8 cellular contexts compared by ENCODE assay signal in genomic region chr2:120013569-120014223, GRCh38. TPM values are rescaled to one million over a fixed set of nuclear protein-coding genes. Genes with fewer than 3 reads are reported as not detected.
DNase-seq lines count a peak whose midpoint lies in the region; TF ChIP-seq lines count a peak whose summit lies in the region.

No MANE protein-coding gene starts in this region.

- H3K36me3 ChIP-seq in iPS-15b (ENCODE audit: control insufficient read depth, insufficient read depth, low read length) = no peaks in the 10 kb centered on the region
- H3K36me3 ChIP-seq in smooth muscle cell (ENCODE audit: low read depth) = no peaks in the 10 kb centered on the region

- H3K9me3 Mint-ChIP-seq in activated T-helper 2 cell treated with anti-CD3 and anti-CD28 coated beads, Interferon-gamma antibody, Interleukin-2, Interleukin-4, amounts not matched to agents 10 μg/mL and 5 μg/mL and 100 μg/mL, durations not matched to agents 14 hours and 24 hours and 36 hours = no peaks in the 10 kb centered on the region

- 12% methylated on average over 19 of the region's 19 CpGs for WGBS in smooth muscle cell (ENCODE audit: low lambda C conversion rate)

- peaks cover 48% of the 10 kb centered on the region for H3K79me2 ChIP-seq in smooth muscle cell (ENCODE audit: low read depth)

- H3K27me3 ChIP-seq in HL-60 (ENCODE audit: insufficient read depth, poor library complexity, severe bottlenecking) (peaks cover 8% of the 10 kb centered on the region), iPS-15b (ENCODE audit: control insufficient read depth, insufficient read depth, low read length) (peaks cover 9% of the 10 kb centered on the region), smooth muscle cell (ENCODE audit: low read depth) (no peaks in the 10 kb centered on the region)

- H3K9me3 ChIP-seq in iPS-15b (ENCODE audit: control insufficient read depth, insufficient read depth, low read length) = no peaks in the 10 kb centered on the region
- no peaks in the 10 kb centered on the region for H3K9me3 ChIP-seq in smooth muscle cell (replicated peaks; ENCODE audit: low read depth)

- H3K4me3 Mint-ChIP-seq in activated T-helper 2 cell treated with anti-CD3 and anti-CD28 coated beads, Interferon-gamma antibody, Interleukin-2, Interleukin-4, amounts not matched to agents 10 μg/mL and 5 μg/mL and 100 μg/mL, durations not matched to agents 14 hours and 24 hours and 36 hours (ENCODE audit: low read depth) = peak overlapping the region; percentile 67

- H4K20me1 ChIP-seq in smooth muscle cell (ENCODE audit: low read depth) = peaks cover 22% of the 10 kb centered on the region

- DNase-seq in DMS53 (lab: John Stamatoyannopoulos, UW) (peak; percentile 84), HL-60 (ENCODE audit: low read depth in 1 of 2, low spot score in 1 of 2) (no peak), smooth muscle cell (lab: John Stamatoyannopoulos, UW; ENCODE audit: unreplicated experiment) (peak; percentile 27), MV-4-11 (lab: John Stamatoyannopoulos, UW) (no peak), posterior vena cava (ENCODE audit: low spot score) (no peak)
- no peak for DNase-seq in activated T-helper 2 cell treated with anti-CD3 and anti-CD28 coated beads, Interferon-gamma antibody, Interleukin-2, Interleukin-4, amounts not matched to agents 10 μg/mL and 5 μg/mL and 100 μg/mL, durations not matched to agents 14 hours and 24 hours and 36 hours (ENCODE audit: low spot score)
- no peak for DNase-seq in stimulated activated naive CD4-positive, alpha-beta T cell treated with Interleukin-2 at 50 U/mL for 16 hours (lab: John Stamatoyannopoulos, UW)

- TF ChIP-seq CTCF in HL-60 (IDR thresholded peaks at IDR 0.05; ENCODE audit: insufficient read depth, low read length) (no peak), smooth muscle cell (IDR thresholded peaks at IDR 0.05; ENCODE audit: borderline replicate concordance, insufficient read depth, poor library complexity, severe bottlenecking) (no peak)

- H3K4me3 ChIP-seq in HL-60 (replicated peaks; ENCODE audit: insufficient read depth, low read length) (peak overlapping the region; percentile 83), iPS-15b (ENCODE audit: low read depth, low read length) (peak overlapping the region; percentile 82), smooth muscle cell (peak overlapping the region; percentile 89)

- no peaks in the 10 kb centered on the region for H3F3A ChIP-seq in smooth muscle cell (ENCODE audit: low read depth)

- H3K27ac ChIP-seq in HL-60 (replicated peaks) (no peak overlapping the region), smooth muscle cell (ENCODE audit: low read depth) (peak overlapping the region; percentile 51)

- H3K27me3 Mint-ChIP-seq in activated T-helper 2 cell treated with anti-CD3 and anti-CD28 coated beads, Interferon-gamma antibody, Interleukin-2, Interleukin-4, amounts not matched to agents 10 μg/mL and 5 μg/mL and 100 μg/mL, durations not matched to agents 14 hours and 24 hours and 36 hours (ENCODE audit: low read depth) = peaks cover 27% of the 10 kb centered on the region

- intact Hi-C loops in activated T-helper 2 cell treated with anti-CD3 and anti-CD28 coated beads, Interferon-gamma antibody, Interleukin-2, Interleukin-4, amounts not matched to agents 10 μg/mL and 5 μg/mL and 100 μg/mL, durations not matched to agents 14 hours and 24 hours and 36 hours (cut with micrococcal nuclease) = loop anchor here (2.0 to 10.0 kb wide), 6 partner anchors 151 to 647 kb away; partner anchors contain the start of genes C2orf76, DBI, PTPN4 and TMEM185B
- intact Hi-C loops in posterior vena cava (cut with DNase I) = no loop called here

- no peaks in the 10 kb centered on the region for H3K36me3 Mint-ChIP-seq in activated T-helper 2 cell treated with anti-CD3 and anti-CD28 coated beads, Interferon-gamma antibody, Interleukin-2, Interleukin-4, amounts not matched to agents 10 μg/mL and 5 μg/mL and 100 μg/mL, durations not matched to agents 14 hours and 24 hours and 36 hours (ENCODE audit: low read depth)

- H3K4me2 ChIP-seq in smooth muscle cell = peak overlapping the region; percentile 95

- peaks cover 10% of the 10 kb centered on the region for H3K4me1 Mint-ChIP-seq in activated T-helper 2 cell treated with anti-CD3 and anti-CD28 coated beads, Interferon-gamma antibody, Interleukin-2, Interleukin-4, amounts not matched to agents 10 μg/mL and 5 μg/mL and 100 μg/mL, durations not matched to agents 14 hours and 24 hours and 36 hours (ENCODE audit: low read depth)

- H2AFZ ChIP-seq in smooth muscle cell (ENCODE audit: low read depth) = peak overlapping the region; percentile 97

- no peak overlapping the region for H3K27ac Mint-ChIP-seq in activated T-helper 2 cell treated with anti-CD3 and anti-CD28 coated beads, Interferon-gamma antibody, Interleukin-2, Interleukin-4, amounts not matched to agents 10 μg/mL and 5 μg/mL and 100 μg/mL, durations not matched to agents 14 hours and 24 hours and 36 hours

- peak overlapping the region; percentile 70 for H3K9ac ChIP-seq in iPS-15b (ENCODE audit: low read depth, low read length)
- peak overlapping the region; percentile 72 for H3K9ac ChIP-seq in smooth muscle cell (ENCODE audit: low read depth)

- H3K4me1 ChIP-seq in iPS-15b (ENCODE audit: control insufficient read depth, insufficient read depth, low read length) = peaks cover 12% of the 10 kb centered on the region
- peaks cover 16% of the 10 kb centered on the region for H3K4me1 ChIP-seq in smooth muscle cell (ENCODE audit: low read depth)

RNA-seq across cellular contexts. Expression of gene EPB41L5, which starts 0.8 kb away (rescaled TPM):
- total RNA-seq in activated T-helper 2 cell treated with anti-CD3 and anti-CD28 coated beads, Interferon-gamma antibody, Interleukin-2, Interleukin-4, amounts not matched to agents 10 μg/mL and 5 μg/mL and 100 μg/mL, durations not matched to agents 14 hours and 24 hours and 36 hours = 0.94 and 1.5 TPM in 2 replicates
- total RNA-seq in smooth muscle cell (13.2 and 17.2 TPM in 2 replicates), posterior vena cava (10 to 100 TPM; 11.5 to 16.1 TPM)
- polyA plus RNA-seq in smooth muscle cell = 4.6 and 8.3 TPM in 2 replicates

Comparison
In these comparisons a context has a peak if more than half of its experiments do, and no peak if none do; other contexts are left out.
1. DNase-seq: peak in DMS53 (single experiment) and smooth muscle cell (single experiment); none in HL-60 (0 of 2), activated T-helper 2 cell treated with anti-CD3 and anti-CD28 coated beads, Interferon-gamma antibody, Interleukin-2, Interleukin-4, amounts not matched to agents 10 μg/mL and 5 μg/mL and 100 μg/mL, durations not matched to agents 14 hours and 24 hours and 36 hours (single experiment), stimulated activated naive CD4-positive, alpha-beta T cell treated with Interleukin-2 at 50 U/mL for 16 hours (single experiment), MV-4-11 (single experiment) and posterior vena cava (single experiment).
2. Peak in every context shown above with its lines, with median percentiles within 50 percentile points of each other: H3K4me3 ChIP-seq.